Comparison of ENCODE assay signal across 22 cellular contexts in the genomic region with DNA sequence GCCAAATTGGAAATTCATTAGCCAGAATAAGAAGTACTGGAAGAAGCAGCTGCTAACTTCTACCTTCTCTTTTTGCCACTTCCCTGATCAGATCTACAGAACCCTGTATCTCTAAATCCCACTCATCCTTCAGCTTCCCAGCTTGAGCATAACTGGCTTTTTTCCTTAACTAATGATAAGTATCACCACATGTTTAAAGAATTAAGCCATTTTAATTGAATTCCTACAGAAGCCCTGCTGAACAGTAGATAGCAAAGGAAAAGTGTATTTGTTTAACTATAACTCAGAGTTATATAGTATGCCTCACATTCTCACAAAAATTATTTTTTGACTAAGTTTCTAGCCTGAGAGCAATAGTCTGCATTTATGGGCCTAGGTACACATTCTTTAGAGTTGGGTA.
DNase-seq lines count a peak whose midpoint lies in the region; ATAC-seq and TF ChIP-seq lines count a peak whose summit lies in the region.
"Had no signal": no experiment of that assay in that cellular context is flagged by ENCODE, and none has a peak within 500 bp of the region (broad histone marks: within the 10 kb centered on the region; RNA-seq: fewer than 3 reads in every experiment).

No MANE protein-coding gene starts in this region.

- ATAC-seq in SK-N-SH treated with all-trans-retinoic acid at 6 μM for 48 hours (no peak), GM19455 (IDR thresholded peaks at IDR 0.05; ENCODE audit: unreplicated experiment) (no peak)
- ATAC-seq: GM12878 had no signal

- DNase-seq in NCI-H82 (lab: John Stamatoyannopoulos, UW) (peak; percentile 50), SK-N-DZ (ENCODE audit: low spot score) (peak; percentile 41), SIG-M5 treated with dmso at 0.1 percent for 504 hours (lab: John Stamatoyannopoulos, UW; ENCODE audit: unreplicated experiment) (no peak)
- no peak for DNase-seq in stimulated activated CD4-positive, alpha-beta T cell treated with anti-CD3 and anti-CD28 coated beads, Interleukin-12 subunit alpha, Interleukin-12 subunit beta, amount 100 ng/mL, for 4 hours
- DNase-seq: 8988T; ACHN; BE2C; C1 segment of cervical spinal cord; CD4-positive, alpha-beta memory T cell; CD4-positive, CD25-positive, alpha-beta regulatory T cell; CD8-positive, alpha-beta memory T cell; COR-L47; DMS 273 treated with DMSO at 0.1 percent for 48 hours; DMS153; DMS53; DMS79; DND-41; EL; GDM1 had no signal

TF ChIP-seq in SK-N-SH treated with all-trans-retinoic acid at 6 μM for 48 hours, 23 proteins besides CTCF, POLR2A, EP300 and RAD21:
- TF ChIP-seq TCF4 (CRISPR knock-in tag; IDR thresholded peaks at IDR 0.05; ENCODE audit: borderline replicate concordance) (peak; percentile 81; the same call in 1 of the 2 replicates), ZNF565 (CRISPR knock-in tag; conservative IDR thresholded peaks at IDR 0.05; ENCODE audit: low read depth) (no peak), ISL1 (CRISPR knock-in tag; IDR thresholded peaks at IDR 0.05) (0 out of 2 replicates have a peak, but pooled peaks have one; percentile 11), GLIS3 (CRISPR knock-in tag; IDR thresholded peaks at IDR 0.05) (no peak), TSHZ2 (CRISPR knock-in tag; IDR thresholded peaks at IDR 0.05) (no peak)
TF ChIP-seq in SK-N-SH treated with all-trans-retinoic acid at 6 μM for 48 hours: peak in this region for 2.

Comparison
In these comparisons a context has a peak if more than half of its experiments do, and no peak if none do; other contexts are left out.
1. DNase-seq: peak in NCI-H82 (single experiment) and SK-N-DZ (single experiment); none in stimulated activated CD4-positive, alpha-beta T cell treated with anti-CD3 and anti-CD28 coated beads, Interleukin-12 subunit alpha, Interleukin-12 subunit beta, amount 100 ng/mL, for 4 hours (single experiment) and SIG-M5 treated with dmso at 0.1 percent for 504 hours (single experiment).